Comparison of ENCODE assay signal across 30 cellular contexts in genomic region chr12:44510510-44510909, GRCh38.
DNase-seq lines count a peak whose midpoint lies in the region; ATAC-seq and TF ChIP-seq lines count a peak whose summit lies in the region.
"Had no signal": no experiment of that assay in that cellular context is flagged by ENCODE, and none has a peak within 500 bp of the region (broad histone marks: within the 10 kb centered on the region; RNA-seq: fewer than 3 reads in every experiment).

No MANE protein-coding gene starts in this region.

- TF ChIP-seq CTCF in H9 (conservative IDR thresholded peaks at IDR 0.05) (peak; percentile 23; the same call in 1 of the 3 replicates), OCI-LY1 (IDR thresholded peaks at IDR 0.05; ENCODE audit: low read length) (peak; percentile 39; the same call in 1 of the 2 replicates), glutamatergic neuron (IDR thresholded peaks at IDR 0.05; ENCODE audit: partially characterized antibody, unreplicated experiment) (peak; percentile 33)

- H3F3A ChIP-seq in OCI-LY1 (ENCODE audit: insufficient read depth, low read length): no peaks in the 10 kb centered on the region

- peaks cover 4 to 5% of the 10 kb centered on the region in 2 experiments for H3K4me1 Mint-ChIP-seq in H9
- H3K4me1 Mint-ChIP-seq in glutamatergic neuron (ENCODE audit: low read depth, unreplicated experiment): peaks cover 20% of the 10 kb centered on the region
- peaks cover 11% of the 10 kb centered on the region for H3K4me1 Mint-ChIP-seq in stimulated activated naive CD8-positive, alpha-beta T cell treated with anti-CD3 and anti-CD28 coated beads, Interleukin-15, amount 100 ng/mL, for 72 hours
- H3K4me1 Mint-ChIP-seq: B cell had no signal

- no peaks in the 10 kb centered on the region for H3K36me3 Mint-ChIP-seq in H9 (ENCODE audit: insufficient read depth in 1 of 3, low read depth in 3 of 3)
- no peaks in the 10 kb centered on the region for H3K36me3 Mint-ChIP-seq in glutamatergic neuron (ENCODE audit: unreplicated experiment)

- H4K91ac ChIP-seq in H9 (ENCODE audit: insufficient read length, low read depth, low read length): no peak overlapping the region

- DNase-seq in H9 (no peak), glutamatergic neuron (no peak), posterior vena cava (ENCODE audit: low spot score) (no peak)
- DNase-seq in stimulated activated naive CD8-positive, alpha-beta T cell treated with anti-CD3 and anti-CD28 coated beads, Interleukin-15, amount 100 ng/mL, for 72 hours: no peak
- DNase-seq: activated CD4-positive, alpha-beta T cell treated with anti-CD3 and anti-CD28 coated beads for 4 hours; activated effector memory CD4-positive, alpha-beta T cell treated with Interleukin-2 at 50 U/mL for 16 hours; activated T-cell treated with anti-CD3 and anti-CD28 coated beads for 4 hours; anterior cingulate cortex; COR-L47; DND-41; effector memory CD4-positive, alpha-beta T cell; foreskin keratinocyte; GOT3; left colon; mammary epithelial cell; NCI-H1417; NCI-H2081; NCI-H345; NCI-H774; tibial artery had no signal

- no peaks in the 10 kb centered on the region for H3K9me2 ChIP-seq in OCI-LY1 (ENCODE audit: low read depth, low read length)

- H3K4me1 ChIP-seq in BLaER1: peaks cover 68% of the 10 kb centered on the region
- no peaks in the 10 kb centered on the region for H3K4me1 ChIP-seq in H9 (ENCODE audit: insufficient read depth, low read length)
- peaks cover 46% of the 10 kb centered on the region for H3K4me1 ChIP-seq in OCI-LY1 (ENCODE audit: insufficient read depth, low read length, severe bottlenecking)
- H3K4me1 ChIP-seq: esophagus muscularis mucosa, foreskin keratinocyte, tibial artery had no signal

- H3K36me3 ChIP-seq in BLaER1: no peaks in the 10 kb centered on the region
- H3K36me3 ChIP-seq in OCI-LY1 (ENCODE audit: insufficient read depth, low read length): no peaks in the 10 kb centered on the region
- H3K36me3 ChIP-seq: esophagus muscularis mucosa, tibial artery had no signal

- H4K20me1 ChIP-seq in BLaER1 (no peaks in the 10 kb centered on the region), H9 (ENCODE audit: control insufficient read depth, insufficient read depth, insufficient read length) (no peaks in the 10 kb centered on the region), OCI-LY1 (ENCODE audit: insufficient read depth, low read length) (no peaks in the 10 kb centered on the region)

- H3K4ac ChIP-seq in H9 (ENCODE audit: low read depth, low read length): no peak overlapping the region

- H3K9ac ChIP-seq in BLaER1 (no peak overlapping the region), H9 (ENCODE audit: extremely low read depth, insufficient read length, low read length) (no peak overlapping the region), OCI-LY1 (ENCODE audit: low read length) (no peak overlapping the region)

- H2BK5ac ChIP-seq in H9 (ENCODE audit: insufficient read length, low read length): no peak overlapping the region

- H2AK5ac ChIP-seq in H9 (ENCODE audit: insufficient read length, low read length): no peak overlapping the region

- no peak overlapping the region for H3K23ac ChIP-seq in H9 (ENCODE audit: insufficient read length, low read depth, low read length)

- intact Hi-C loops in posterior vena cava (cut with DNase I): no loop called here

- WGBS in H9 (ENCODE audit: extremely low coverage, insufficient read length, low lambda C conversion rate): no CpG with 5 or more reads among the region's 2 CpGs

- H3K27ac Mint-ChIP-seq in H9 (peak overlapping the region in 1 of 3 experiments; percentile 25; a peak in 1 of 7 replicates), glutamatergic neuron (ENCODE audit: unreplicated experiment) (no peak overlapping the region)
- peak overlapping the region in 1 of 2 donors; percentile 11 for H3K27ac Mint-ChIP-seq in stimulated activated naive CD8-positive, alpha-beta T cell treated with anti-CD3 and anti-CD28 coated beads, Interleukin-15, amount 100 ng/mL, for 72 hours
- H3K27ac Mint-ChIP-seq: B cell, progenitor cell of endocrine pancreas had no signal

- H3K4me3 Mint-ChIP-seq in H9: no peak overlapping the region
- H3K4me3 Mint-ChIP-seq in glutamatergic neuron (ENCODE audit: unreplicated experiment): no peak overlapping the region
- no peak overlapping the region for H3K4me3 Mint-ChIP-seq in stimulated activated naive CD8-positive, alpha-beta T cell treated with anti-CD3 and anti-CD28 coated beads, Interleukin-15, amount 100 ng/mL, for 72 hours
- H3K4me3 Mint-ChIP-seq: activated naive CD8-positive, alpha-beta T cell; B cell; stimulated activated naive CD8-positive, alpha-beta T cell treated with anti-CD3 and anti-CD28 coated beads, Interleukin-15, Interleukin-2, amounts not matched to agents 100 ng/mL and 50 ng/mL, for 24 hours had no signal

- no peak overlapping the region for H3K56ac ChIP-seq in H9 (ENCODE audit: insufficient read length, low read depth, low read length)

- H2BK120ac ChIP-seq in H9 (ENCODE audit: low read depth, low read length, poor library complexity, severe bottlenecking): no peak overlapping the region

- H3K27me3 ChIP-seq in BLaER1: no peaks in the 10 kb centered on the region
- H3K27me3 ChIP-seq in H9 (ENCODE audit: insufficient read depth, low read length): no peaks in the 10 kb centered on the region
- H3K27me3 ChIP-seq in OCI-LY1 (ENCODE audit: insufficient read depth, low read length): no peaks in the 10 kb centered on the region
- H3K27me3 ChIP-seq: esophagus muscularis mucosa, tibial artery had no signal

- H3K27ac ChIP-seq in BLaER1: no peak overlapping the region
- no peak overlapping the region for H3K27ac ChIP-seq in H9 (ENCODE audit: insufficient read length, low read depth, low read length)
- H3K27ac ChIP-seq in OCI-LY1 (ENCODE audit: low read depth, low read length, poor library complexity, severe bottlenecking): peak overlapping the region; percentile 71
- H3K27ac ChIP-seq: coronary artery, esophagus muscularis mucosa, foreskin keratinocyte, tibial artery had no signal

- H3K9me3 ChIP-seq in BLaER1 (no peaks in the 10 kb centered on the region), H9 (ENCODE audit: control insufficient read depth, low read depth, low read length) (no peaks in the 10 kb centered on the region), OCI-LY1 (ENCODE audit: low read length) (no peaks in the 10 kb centered on the region)
- H3K9me3 ChIP-seq: esophagus muscularis mucosa, tibial artery had no signal

- no peak overlapping the region for H2BK20ac ChIP-seq in H9 (ENCODE audit: low read depth, low read length, poor library complexity, severe bottlenecking)

- no peak overlapping the region for H4K5ac ChIP-seq in H9 (ENCODE audit: insufficient read length, low read depth, low read length)

- H2BK15ac ChIP-seq in H9 (ENCODE audit: low read depth, low read length): no peak overlapping the region

- no peak overlapping the region for H3K4me3 ChIP-seq in BLaER1
- H3K4me3 ChIP-seq in OCI-LY1 (ENCODE audit: low read depth, low read length, poor library complexity, severe bottlenecking): no peak overlapping the region
- H3K4me3 ChIP-seq: coronary artery, esophagus muscularis mucosa, tibial artery had no signal

- H3K79me2 ChIP-seq in H9 (ENCODE audit: insufficient read depth, low read length) (no peaks in the 10 kb centered on the region), OCI-LY1 (ENCODE audit: insufficient read depth, low read length) (no peaks in the 10 kb centered on the region)

- no peaks in the 10 kb centered on the region for H3K27me3 Mint-ChIP-seq in H9 (ENCODE audit: low read depth)
- peaks cover 3% of the 10 kb centered on the region for H3K27me3 Mint-ChIP-seq in glutamatergic neuron (ENCODE audit: unreplicated experiment)
- H3K27me3 Mint-ChIP-seq in stimulated activated naive CD8-positive, alpha-beta T cell treated with anti-CD3 and anti-CD28 coated beads, Interleukin-15, amount 100 ng/mL, for 72 hours: no peaks in the 10 kb centered on the region
- H3K27me3 Mint-ChIP-seq: activated naive CD8-positive, alpha-beta T cell; B cell; progenitor cell of endocrine pancreas; stimulated activated naive CD8-positive, alpha-beta T cell treated with anti-CD3 and anti-CD28 coated beads, Interleukin-15, Interleukin-2, amounts not matched to agents 100 ng/mL and 50 ng/mL, for 24 hours had no signal

- ATAC-seq in GM18517 (IDR thresholded peaks at IDR 0.05; ENCODE audit: unreplicated experiment): no peak
- no peak for ATAC-seq in GM21390 (IDR thresholded peaks at IDR 0.05; ENCODE audit: unreplicated experiment)
- ATAC-seq in stimulated activated naive CD8-positive, alpha-beta T cell treated with anti-CD3 and anti-CD28 coated beads, Interleukin-15, amount 100 ng/mL, for 72 hours: no peak
- ATAC-seq: foreskin keratinocyte, left colon had no signal

- no peak overlapping the region for H3T11ph ChIP-seq in H9 (ENCODE audit: low read length)

- no peak overlapping the region for H3K14ac ChIP-seq in H9 (ENCODE audit: insufficient read depth, low read length)

- no peaks in the 10 kb centered on the region for H3K23me2 ChIP-seq in H9 (ENCODE audit: insufficient read length, low read depth, low read length, poor library complexity, severe bottlenecking)

- H4K8ac ChIP-seq in H9 (replicated peaks; ENCODE audit: insufficient read length, low read depth, low read length): no peak overlapping the region

- H3K4me2 ChIP-seq in BLaER1 (peak overlapping the region; percentile 65), H9 (ENCODE audit: insufficient read depth, insufficient read length, low read length) (no peak overlapping the region), OCI-LY1 (ENCODE audit: low read length) (peak overlapping the region; percentile 21; the same call in 1 of the 2 replicates)

- H2AFZ ChIP-seq in H9 (ENCODE audit: low read length) (no peak overlapping the region), OCI-LY1 (ENCODE audit: low read length) (no peak overlapping the region)

- no peak overlapping the region for H3K18ac ChIP-seq in H9 (ENCODE audit: insufficient read length, low read depth, low read length)

- H2BK12ac ChIP-seq in H9 (ENCODE audit: insufficient read length, low read depth, low read length): no peak overlapping the region

- H3K79me1 ChIP-seq in H9 (ENCODE audit: insufficient read depth, low read depth, low read length, poor library complexity, severe bottlenecking): no peaks in the 10 kb centered on the region

- H3K9me3 Mint-ChIP-seq in H9: no peaks in the 10 kb centered on the region
- no peaks in the 10 kb centered on the region for H3K9me3 Mint-ChIP-seq in glutamatergic neuron (ENCODE audit: unreplicated experiment)
- H3K9me3 Mint-ChIP-seq in stimulated activated naive CD8-positive, alpha-beta T cell treated with anti-CD3 and anti-CD28 coated beads, Interleukin-15, amount 100 ng/mL, for 72 hours: no peaks in the 10 kb centered on the region
- H3K9me3 Mint-ChIP-seq: stimulated activated naive CD8-positive, alpha-beta T cell treated with anti-CD3 and anti-CD28 coated beads, Interleukin-15, Interleukin-2, amounts not matched to agents 100 ng/mL and 50 ng/mL, for 24 hours had no signal
